Comparison of ENCODE assay signal across 1 cellular context in genomic region chr13:49936085-49936942, GRCh38.
A peak's percentile ranks its signal among the peaks of the same experiment; 100 is the strongest.
TF ChIP-seq lines count a peak whose summit lies in the region.

Gene SPRYD7, minus strand, starts transcription at chr13:49936340. Its CDS starts 105 bp downstream, at chr13:49936235.

TF ChIP-seq in HepG2, 621 proteins besides CTCF, POLR2A, EP300 and RAD21 (continued from another document and continues in another):
- TF ChIP-seq ZNF546 (CRISPR knock-in tag; conservative IDR thresholded peaks at IDR 0.05): peak; percentile 73
- TF ChIP-seq ZNF253 (CRISPR knock-in tag; IDR thresholded peaks at IDR 0.05; ENCODE audit: borderline replicate concordance): no peak
- 0 out of 2 replicates have a peak, but pooled peaks have one; percentile 22 for TF ChIP-seq ZNF224 (CRISPR knock-in tag; IDR thresholded peaks at IDR 0.05)
- no peak; the same call in 1 of the 2 replicates for TF ChIP-seq E2F5 (CRISPR knock-in tag; conservative IDR thresholded peaks at IDR 0.05)
- 0 out of 2 replicates have a peak, but pooled peaks have one; percentile 39 for TF ChIP-seq ZNF512 (CRISPR knock-in tag; IDR thresholded peaks at IDR 0.05)
- TF ChIP-seq ZNF580 (CRISPR knock-in tag; IDR thresholded peaks at IDR 0.05; ENCODE audit: borderline replicate concordance, low read depth): peak; percentile 98
- TF ChIP-seq ZMAT3 (CRISPR knock-in tag; conservative IDR thresholded peaks at IDR 0.05): peak; percentile 73; the same call in 1 of the 2 replicates
- no peak for TF ChIP-seq ZSCAN12 (CRISPR knock-in tag; IDR thresholded peaks at IDR 0.05)
- TF ChIP-seq SKI (IDR thresholded peaks at IDR 0.05; ENCODE audit: partially characterized antibody): peak; percentile 87
- no peak; the same call in 1 of the 2 replicates for TF ChIP-seq ZNF713 (CRISPR knock-in tag; IDR thresholded peaks at IDR 0.05)
- 0 out of 2 replicates have a peak, but pooled peaks have one; percentile 53 for TF ChIP-seq ZZZ3 (CRISPR knock-in tag; IDR thresholded peaks at IDR 0.05; ENCODE audit: borderline replicate concordance)
- TF ChIP-seq KLF11 (CRISPR knock-in tag; IDR thresholded peaks at IDR 0.05): no peak
- no peak for TF ChIP-seq ZNF557 (CRISPR knock-in tag; IDR thresholded peaks at IDR 0.05)
- no peak for TF ChIP-seq CREB3 (CRISPR knock-in tag; IDR thresholded peaks at IDR 0.05)
- no peak for TF ChIP-seq ZNF597 (CRISPR knock-in tag; IDR thresholded peaks at IDR 0.05)
- no peak for TF ChIP-seq NFE2L2 (IDR thresholded peaks at IDR 0.05; ENCODE audit: low read length)
- peak; percentile 72; the same call in 1 of the 2 replicates for TF ChIP-seq GFI1 (CRISPR knock-in tag; IDR thresholded peaks at IDR 0.05; ENCODE audit: borderline replicate concordance)
- TF ChIP-seq NAIF1 (CRISPR knock-in tag; IDR thresholded peaks at IDR 0.05; ENCODE audit: borderline replicate concordance): peak; percentile 34; the same call in 1 of the 2 replicates
- TF ChIP-seq ZNF850 (CRISPR knock-in tag; conservative IDR thresholded peaks at IDR 0.05): no peak
- TF ChIP-seq TIGD3 (CRISPR knock-in tag; IDR thresholded peaks at IDR 0.05; ENCODE audit: borderline replicate concordance): no peak
- TF ChIP-seq ZNF44 (CRISPR knock-in tag; IDR thresholded peaks at IDR 0.05): no peak
- TF ChIP-seq FOXA3 (CRISPR knock-in tag; IDR thresholded peaks at IDR 0.05): peak; percentile 46
- TF ChIP-seq KLF13 (CRISPR knock-in tag; IDR thresholded peaks at IDR 0.05): peak; percentile 87; the same call in 1 of the 2 replicates
- TF ChIP-seq ZNF30 (CRISPR knock-in tag; IDR thresholded peaks at IDR 0.05): no peak
- peak; percentile 83 for TF ChIP-seq MXD1 (CRISPR knock-in tag; IDR thresholded peaks at IDR 0.05)
- peak; percentile 63 for TF ChIP-seq ZNF563 (CRISPR knock-in tag; IDR thresholded peaks at IDR 0.05)
- 0 out of 2 replicates have a peak, but pooled peaks have one; percentile 33 for TF ChIP-seq ZHX2 (IDR thresholded peaks at IDR 0.05; ENCODE audit: low read depth)
- no peak for TF ChIP-seq ZHX2 (CRISPR knock-in tag; IDR thresholded peaks at IDR 0.05; ENCODE audit: borderline replicate concordance)
- peak; percentile 95 for TF ChIP-seq ZNF772 (CRISPR knock-in tag; IDR thresholded peaks at IDR 0.05)
- TF ChIP-seq ZFP36 (IDR thresholded peaks at IDR 0.05; ENCODE audit: borderline replicate concordance, low read depth, low read length, partially characterized antibody): no peak
- peak; percentile 40 for TF ChIP-seq ZNF547 (CRISPR knock-in tag; IDR thresholded peaks at IDR 0.05)
- TF ChIP-seq ZNF777 (CRISPR knock-in tag; IDR thresholded peaks at IDR 0.05): no peak
- no peak for TF ChIP-seq HIC2 (CRISPR knock-in tag; IDR thresholded peaks at IDR 0.05; ENCODE audit: low read depth)
- TF ChIP-seq PATZ1 (CRISPR knock-in tag; IDR thresholded peaks at IDR 0.05): peak; percentile 96
- TF ChIP-seq DNMT3B (CRISPR knock-in tag; conservative IDR thresholded peaks at IDR 0.05): no peak
- TF ChIP-seq ZNF790 (CRISPR knock-in tag; IDR thresholded peaks at IDR 0.05; ENCODE audit: borderline replicate concordance): no peak
- TF ChIP-seq EZH2 (conservative IDR thresholded peaks at IDR 0.05; ENCODE audit: low read depth, low read length): no peak
- peak; percentile 91; the same call in 1 of the 2 replicates for TF ChIP-seq ZNF747 (CRISPR knock-in tag; IDR thresholded peaks at IDR 0.05; ENCODE audit: borderline replicate concordance)
- no peak for TF ChIP-seq ZNF207 (IDR thresholded peaks at IDR 0.05; ENCODE audit: borderline replicate concordance)
- no peak for TF ChIP-seq ZXDC (CRISPR knock-in tag; IDR thresholded peaks at IDR 0.05)
